ENCODE assay signal across 23 cellular contexts in the genomic region with DNA sequence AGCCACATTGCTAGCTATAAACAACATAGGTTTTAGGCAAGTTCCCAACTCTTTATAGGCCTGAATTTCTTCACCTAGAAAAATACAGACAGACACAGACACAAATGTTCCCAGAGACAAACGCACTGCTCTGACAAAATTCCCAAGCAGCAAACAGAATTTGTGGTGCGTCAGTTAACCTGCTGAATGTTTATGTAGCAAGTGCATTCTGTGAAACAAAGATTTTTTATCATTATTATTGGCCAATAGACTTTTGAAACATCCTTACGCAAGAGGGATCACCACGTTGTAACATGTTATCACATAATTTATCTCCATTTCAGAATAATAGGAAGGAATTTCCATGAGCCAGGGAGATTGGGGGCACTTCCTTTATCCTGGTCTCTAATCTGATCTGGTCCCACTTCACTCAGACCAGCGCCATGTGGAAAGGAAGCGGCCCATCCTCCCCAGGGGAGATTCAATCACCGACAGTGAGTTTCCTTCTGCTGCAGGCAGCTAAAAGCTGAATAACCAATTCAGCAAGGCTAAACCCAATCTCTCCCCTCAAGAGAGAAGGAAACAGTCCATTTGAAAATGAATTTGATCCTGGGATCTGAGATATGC.
"Had no signal": no experiment of that assay in that cellular context is flagged by ENCODE, and none has a peak within 500 bp of the region (broad histone marks: within the 10 kb centered on the region; RNA-seq: fewer than 3 reads in every experiment).

No MANE protein-coding gene starts in this region.

- H3K9me3 ChIP-seq: left ventricle myocardium inferior, mucosa of descending colon, testis, upper lobe of left lung, vagina had no signal

- H3K4me3 ChIP-seq: left ventricle myocardium inferior, mucosa of descending colon, spleen, testis, upper lobe of left lung, vagina had no signal

- H3K4me1 ChIP-seq: spleen, testis, vagina had no signal

- H3K27ac ChIP-seq: left ventricle myocardium inferior, spleen, testis, upper lobe of left lung, vagina had no signal

- DNase-seq: activated CD4-positive, alpha-beta memory T cell treated with anti-CD3 and anti-CD28 coated beads for 36 hours; activated CD4-positive, alpha-beta T cell treated with anti-CD3 and anti-CD28 coated beads, Interleukin-2, amount 10 ng/mL, durations not matched to agents 24 days and 14 days; activated CD4-positive, CD25-positive, alpha-beta regulatory T cell treated with anti-CD3 and anti-CD28 coated beads, Interleukin-2, amount 50 U/mL, for 72 hours; activated CD8-positive, alpha-beta memory T cell treated with anti-CD3 and anti-CD28 coated beads, Interleukin-2, amount 50 U/mL, for 4 hours; activated effector memory CD4-positive, alpha-beta T cell treated with anti-CD3 and anti-CD28 coated beads, Interleukin-2, amount 50 U/mL, for 16 hours; activated naive CD4-positive, alpha-beta T cell treated with anti-CD3 and anti-CD28 coated beads, Interleukin-2, amount 10 ng/mL, durations not matched to agents 7 days and 5 days; activated naive CD8-positive, alpha-beta T cell treated with anti-CD3 and anti-CD28 coated beads, Interleukin-2, amount 10 ng/mL, durations not matched to agents 7 days and 5 days; activated T-cell treated with anti-CD3 and anti-CD28 coated beads, Interleukin-2, amount 50 U/mL, for 1 hour; amygdala; foreskin fibroblast; left ventricle myocardium inferior; mucosa of descending colon; posterior cingulate gyrus; right cardiac atrium; spleen; stimulated activated naive CD4-positive, alpha-beta T cell treated with Interleukin-2 at 50 U/mL for 16 hours; T-helper 2 cell; testis; upper lobe of left lung had no signal

- H3K36me3 ChIP-seq: left ventricle myocardium inferior, spleen, upper lobe of left lung, vagina had no signal

- ATAC-seq: mucosa of descending colon; natural killer cell treated with Interleukin-12 subunit alpha and Interleukin-12 subunit beta and Interleukin-15 and Interleukin-18, amount 100 ng/mL, for 72 hours; right cardiac atrium had no signal

- FAIRE-seq: bronchial epithelial cell, islet of Langerhans had no signal

- H3K27me3 ChIP-seq: spleen, testis, upper lobe of left lung, vagina had no signal
